Comparison of ENCODE assay signal across 7 cellular contexts in the genomic region with DNA sequence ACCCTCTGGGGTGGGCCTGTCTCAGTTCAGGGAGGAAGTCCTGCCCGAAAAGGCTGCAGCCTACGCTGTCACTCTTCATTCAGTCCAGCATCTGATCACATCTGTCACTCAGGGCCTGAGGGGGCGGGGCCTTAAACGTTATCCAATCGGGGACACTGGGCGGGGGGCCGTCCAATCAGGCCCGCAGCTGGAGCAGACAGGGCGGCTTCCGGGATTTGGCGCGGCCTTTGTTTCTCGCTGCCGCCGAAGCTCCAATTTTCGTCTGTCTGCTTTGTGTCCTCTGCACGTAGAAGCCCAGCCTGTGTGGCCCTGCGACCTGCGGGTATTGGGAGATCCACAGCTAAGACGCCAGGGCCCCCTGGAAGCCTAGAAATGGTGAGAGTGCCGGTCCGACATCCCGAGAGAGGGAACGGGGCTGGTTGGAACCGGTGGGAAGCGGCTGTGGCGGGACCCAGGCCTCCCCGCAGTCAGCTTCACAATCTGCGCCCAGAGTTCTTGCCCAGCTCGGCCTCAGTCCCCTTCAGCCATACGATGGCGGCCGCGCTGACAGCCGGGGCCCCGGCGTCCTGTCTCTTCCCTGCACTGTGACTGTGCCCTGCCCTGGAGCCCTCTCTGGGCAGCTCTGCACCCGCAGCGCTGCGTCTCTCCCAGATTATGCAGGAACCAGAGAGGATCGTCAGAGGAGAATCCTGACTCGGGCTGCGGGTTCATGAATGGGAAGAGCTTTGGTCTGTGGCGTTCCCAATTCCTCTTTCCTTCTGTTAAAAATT. TPM values are rescaled to one million over a fixed set of nuclear protein-coding genes. Genes with fewer than 3 reads are reported as not detected.
DNase-seq lines count a peak whose midpoint lies in the region; ATAC-seq, FAIRE-seq and TF ChIP-seq lines count a peak whose summit lies in the region.

A gene (plus strand): TSS at position 224 of the 770 bp plus-strand sequence. CDS start 149 bp downstream, at position 373.

- peaks cover 23% of the 10 kb centered on the region for H3F3A ChIP-seq in SU-DHL-6 (ENCODE audit: insufficient read depth)

- intact Hi-C loops in K562 (cut with micrococcal nuclease), result no loop called here
- intact Hi-C loops in gastrocnemius medialis (cut with DNase I; ENCODE audit: low total_unique reads), result no loop called here

- H3K27ac ChIP-seq in SU-DHL-6 (ENCODE audit: low read depth, low read length), result peak within 1 kb of the TSS; percentile 90
- peak within 1 kb of the TSS; percentile 58; the same call in 2 of the 3 replicates for H3K27ac ChIP-seq in K562 (ENCODE audit: extremely low read depth, low read depth, low read length)
- H3K27ac ChIP-seq in gastrocnemius medialis, result no peak within 1 kb of the TSS

- H3K4me2 ChIP-seq in SU-DHL-6 (ENCODE audit: low read depth, low read length, poor library complexity, severe bottlenecking) (peak within 1 kb of the TSS; percentile 92), K562 (ENCODE audit: insufficient read depth, low read length) (no peak within 1 kb of the TSS; the same call in 1 of the 2 replicates)

- DNase-seq in GM19239 (ENCODE audit: insufficient read length, low spot score) (peak; percentile 19), HTR-8/SVneo (ENCODE audit: insufficient read length, low spot score) (peak; percentile 69), K562 (ENCODE audit: extremely low read depth in 1 of 4, low spot score in 3 of 4) (peak; percentile 38 to 69 (median 45)), gastrocnemius medialis (peak in 1 of 2 donors; percentile 26), NCI-H1436 (lab: John Stamatoyannopoulos, UW) (no peak)

- ATAC-seq in K562 (peak; percentile 92), gastrocnemius medialis (no peak)

- FAIRE-seq in GM19239 (lab: Jason Lieb, UNC), result no peak
- FAIRE-seq in HTR-8/SVneo (lab: Jason Lieb, UNC), result peak; percentile 28
- no peak for FAIRE-seq in K562 (lab: Jason Lieb, UNC)

- TF ChIP-seq EP300 in K562 (IDR thresholded peaks at IDR 0.05; ENCODE audit: low read length), result no peak

- WGBS in K562 (ENCODE audit: insufficient coverage, low coverage, missing lambda C conversion rate), result 3% methylated on average over 31 of the region's 44 CpGs

- TF ChIP-seq CTCF in SU-DHL-6 (IDR thresholded peaks at IDR 0.05; ENCODE audit: insufficient read depth, low read length, poor library complexity, severe bottlenecking) (no peak), K562 (IDR thresholded peaks at IDR 0.05 in 2 of 3, conservative IDR thresholded peaks at IDR 0.05 in 1 of 3; ENCODE audit: insufficient read depth in 2 of 3, low read depth in 1 of 3, low read length in 3 of 3) (no peak), gastrocnemius medialis (IDR thresholded peaks at IDR 0.05 in 4 of 5, conservative IDR thresholded peaks at IDR 0.05 in 1 of 5) (no peak)

- POLR2A ChIA-PET in K562 (lab: Yijun Ruan, JAX), result interaction anchor here (0.6 kb wide), 1 partner anchor 13 kb away, joined by 3 read pairs; no protein-coding TSS in a partner anchor

- H3K4me1 ChIP-seq in K562 (replicated peaks in 1 of 2; ENCODE audit: control insufficient read depth in 2 of 2, insufficient read depth in 2 of 2, low read length in 2 of 2) (no peaks in the 10 kb centered on the region), iPS-15b (ENCODE audit: control insufficient read depth, insufficient read depth, low read length) (peaks cover 3% of the 10 kb centered on the region), gastrocnemius medialis (no peaks in the 10 kb centered on the region)

- peak within 1 kb of the TSS; percentile 77 for H3K9ac ChIP-seq in SU-DHL-6 (ENCODE audit: low read length)
- peak within 1 kb of the TSS; percentile 26 to 34; a peak in 3 of 4 replicates for H3K9ac ChIP-seq in K562 (ENCODE audit: insufficient read depth in 1 of 2, low read depth in 2 of 2, low read length in 2 of 2)
- peak within 1 kb of the TSS; percentile 97 for H3K9ac ChIP-seq in iPS-15b (ENCODE audit: low read depth, low read length)

- TF ChIP-seq POLR2A in K562 (conservative IDR thresholded peaks at IDR 0.05), result 0 out of 2 replicates have a peak, but pooled peaks have one; percentile 34
- no peak for TF ChIP-seq POLR2A in gastrocnemius medialis (IDR thresholded peaks at IDR 0.05)

- no peaks in the 10 kb centered on the region for H4K20me1 ChIP-seq in SU-DHL-6 (ENCODE audit: low read depth, low read length)
- no peaks in the 10 kb centered on the region for H4K20me1 ChIP-seq in K562 (replicated peaks; ENCODE audit: control insufficient read depth, insufficient read depth, low read length)

- H3K9me3 ChIP-seq in SU-DHL-6 (ENCODE audit: insufficient read depth, low read length) (no peaks in the 10 kb centered on the region), K562 (replicated peaks; ENCODE audit: control insufficient read depth, insufficient read depth, low read depth, low read length) (no peaks in the 10 kb centered on the region), iPS-15b (ENCODE audit: control insufficient read depth, insufficient read depth, low read length) (no peaks in the 10 kb centered on the region), gastrocnemius medialis (no peaks in the 10 kb centered on the region)

- no TSS peak for BruUV-seq in K562 (replicated peaks; lab: Mats Ljungman, UMichigan)

- no peak for TF ChIP-seq RAD21 in K562 (CRISPR knock-in tag; conservative IDR thresholded peaks at IDR 0.05 in 1 of 2, IDR thresholded peaks at IDR 0.05 in 1 of 2)

- H3K4me3 ChIP-seq in SU-DHL-6 (ENCODE audit: insufficient read depth, low read length, poor library complexity, severe bottlenecking) (peak within 1 kb of the TSS; percentile 97), K562 (peak within 1 kb of the TSS; percentile 35), iPS-15b (ENCODE audit: low read depth, low read length) (peak within 1 kb of the TSS; percentile 89), gastrocnemius medialis (peak within 1 kb of the TSS; percentile 44 to 56 (median 50))

- CTCF ChIA-PET in K562 (lab: Yijun Ruan, JAX; ENCODE audit: low intra/inter-chr PET ratio), result no interaction called here

- no peaks in the 10 kb centered on the region for H3K9me1 ChIP-seq in K562 (ENCODE audit: control insufficient read depth, insufficient read depth, low read length)

- peaks cover 28% of the 10 kb centered on the region for H3K36me3 ChIP-seq in SU-DHL-6 (ENCODE audit: low read length)
- no peaks in the 10 kb centered on the region for H3K36me3 ChIP-seq in K562 (ENCODE audit: control insufficient read depth, insufficient read depth, low read length)
- H3K36me3 ChIP-seq in iPS-15b (ENCODE audit: control insufficient read depth, insufficient read depth, low read length), result no peaks in the 10 kb centered on the region
- no peaks in the 10 kb centered on the region for H3K36me3 ChIP-seq in gastrocnemius medialis

- in situ Hi-C loops in K562 (cut with MboI) (no loop called here), gastrocnemius medialis (cut with MboI; ENCODE audit: low sequenced_read_pairs in 4 of 4) (no loop called here)

- no peaks in the 10 kb centered on the region for H3K9me2 ChIP-seq in SU-DHL-6 (replicated peaks; ENCODE audit: insufficient read depth, low read length)

- H3K27me3 ChIP-seq in SU-DHL-6 (ENCODE audit: low read length) (no peaks in the 10 kb centered on the region), K562 (ENCODE audit: control insufficient read depth in 2 of 2, insufficient read depth in 2 of 2, low read length in 2 of 2) (no peaks in the 10 kb centered on the region), iPS-15b (ENCODE audit: control insufficient read depth, insufficient read depth, low read length) (no peaks in the 10 kb centered on the region), gastrocnemius medialis (peaks cover 0 to 6% (median 0%) of the 10 kb centered on the region in 3 donors)

- H2AFZ ChIP-seq in SU-DHL-6 (ENCODE audit: low read depth, low read length, severe bottlenecking), result peak within 1 kb of the TSS; percentile 44
- no peak within 1 kb of the TSS for H2AFZ ChIP-seq in K562 (ENCODE audit: low read depth, low read length)

- H3K79me2 ChIP-seq in SU-DHL-6 (ENCODE audit: insufficient read depth, low read length) (peaks cover 45% of the 10 kb centered on the region), K562 (ENCODE audit: control insufficient read depth, insufficient read depth, low read length) (no peaks in the 10 kb centered on the region)

RNA-seq across cellular contexts. Expression of the gene that starts here (rescaled TPM):
- total RNA-seq in K562 (2011; cell fraction: chromatin; rRNA removed; ENCODE audit: low replicate concordance), result 1.8 and 6.4 TPM in 2 replicates
- total RNA-seq in K562 (2011; cell fraction: nucleolus; rRNA removed), result 1.2 and 2.6 TPM in 2 replicates
- total RNA-seq in K562 (2011; cell fraction: nucleoplasm; rRNA removed), result 3.4 and 3.5 TPM in 2 replicates
- total RNA-seq in K562 (2014; rRNA removed) (0.36 and 0.65 TPM in 2 replicates), K562 (2014; rRNA removed; fragmentation: Illumina TruSeq; extraction: Trizol) (1.4 and 1.5 TPM in 2 replicates), K562 (2015; rRNA removed; fragmentation: Illumina TruSeq; extraction: Trizol) (1.2 and 1.4 TPM in 2 replicates), K562 (2021) (0.64 and 0.81 TPM in 2 replicates), gastrocnemius medialis (not detected)
- polyA plus RNA-seq in K562 (2011; rRNA removed) (0.30 and 2.0 TPM in 2 replicates), K562 (2014; fragmentation: Illumina TruSeq; extraction: Trizol) (0.56 and 0.71 TPM in 2 replicates), K562 (2014; fragmentation: Nextera tagmentation; extraction: Ambion mirVana) (under 1 TPM; 0.28 to 0.53 TPM), K562 (2014; rRNA removed) (0.44 and 0.46 TPM in 2 replicates)
- 0.10 and 0.15 TPM in 2 replicates for polyA plus RNA-seq in K562 (2011; cell fraction: cytosol; rRNA removed)
- 0.29 and 0.61 TPM in 2 replicates for polyA plus RNA-seq in K562 (2011; cell fraction: nucleus; rRNA removed)
- polyA plus RNA-seq in K562 (2012), result 0.23 and 0.62 TPM in 2 replicates
- polyA minus RNA-seq in K562 (2011; rRNA and poly(A)+ RNA removed), result 0.60 and 3.2 TPM in 2 replicates
- 0.55 and 0.67 TPM in 2 replicates for polyA minus RNA-seq in K562 (2011; cell fraction: cytosol; rRNA and poly(A)+ RNA removed)
- 0.11 and 0.81 TPM in 2 replicates for polyA minus RNA-seq in K562 (2011; cell fraction: nucleus; rRNA and poly(A)+ RNA removed)

Comparison
In these comparisons a context has a peak if more than half of its experiments do, and no peak if none do; other contexts are left out.
1. H3K27ac ChIP-seq: peak in SU-DHL-6 (single experiment) and K562 (single experiment); none in gastrocnemius medialis (0 of 4).
2. H3K4me3 ChIP-seq: peak in every context shown above with its lines; median percentile 97 in SU-DHL-6; 89 in iPS-15b; 50 in gastrocnemius medialis; 35 in K562.
3. H3K9ac ChIP-seq: peak in every context shown above with its lines; median percentile 97 in iPS-15b; 77 in SU-DHL-6; 30 in K562.